ENCODE assay signal across 18 cellular contexts in the genomic region with DNA sequence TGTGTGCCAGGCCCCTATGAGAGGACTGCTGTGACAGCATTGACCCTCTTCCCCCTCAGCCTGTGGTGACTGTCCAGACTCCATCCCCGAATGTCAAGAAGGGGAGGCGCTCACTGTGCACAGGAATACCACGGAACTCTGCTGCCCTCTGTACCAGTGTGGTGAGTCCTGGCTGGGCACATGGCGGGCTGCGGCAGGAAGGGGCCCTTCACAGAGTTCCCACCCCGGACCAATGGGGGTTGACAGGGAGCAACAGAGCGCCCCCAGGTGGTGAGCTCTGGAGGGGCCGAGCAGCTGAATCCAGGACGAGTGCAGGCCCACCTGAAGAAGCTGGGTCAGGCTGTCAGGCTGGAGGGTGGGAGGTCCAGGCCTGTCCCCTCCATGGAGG.
"Had no signal": no experiment of that assay in that cellular context is flagged by ENCODE, and none has a peak within 500 bp of the region (broad histone marks: within the 10 kb centered on the region; RNA-seq: fewer than 3 reads in every experiment).

No MANE protein-coding gene starts in this region.

- DNase-seq: activated CD4-positive, alpha-beta T cell treated with anti-CD3 and anti-CD28 coated beads for 48 hours; activated CD8-positive, alpha-beta T cell treated with anti-CD3 and anti-CD28 coated beads, Interleukin-2, amount 10 ng/mL, durations not matched to agents 7 days and 5 days; activated naive CD8-positive, alpha-beta T cell treated with anti-CD3 and anti-CD28 coated beads for 36 hours; amygdala; central memory CD4-positive, alpha-beta T cell; effector CD8-positive, alpha-beta T cell; erythroblast; islet precursor cell; psoas muscle; stimulated activated naive CD8-positive, alpha-beta T cell treated with anti-CD3 and anti-CD28 coated beads, Interleukin-15, amount 100 ng/mL, for 72 hours; testis had no signal

- ATAC-seq: activated CD8-positive, alpha-beta T cell treated with anti-CD3 and anti-CD28 coated beads, Interleukin-2, amount 10 ng/mL, durations not matched to agents 7 days and 5 days; psoas muscle; sciatic nerve had no signal

- H3K4me3 Mint-ChIP-seq: activated CD8-positive, alpha-beta T cell treated with anti-CD3 and anti-CD28 coated beads, Interleukin-2, amount 10 ng/mL, durations not matched to agents 7 days and 5 days; activated naive CD8-positive, alpha-beta T cell treated with anti-CD3 and anti-CD28 coated beads for 36 hours; activated T-helper 1 cell treated with anti-CD3 and anti-CD28 coated beads, Interleukin-12 subunit alpha, Interleukin-12 subunit beta, Interleukin-2, Interleukin-4 antibody, amounts not matched to agents 30 ng/mL and 10 ng/mL and 1 ng/mL, durations not matched to agents 14 hours and 24 hours and 36 hours; brain; mesothelial cell of epicardium; stimulated activated naive CD8-positive, alpha-beta T cell treated with anti-CD3 and anti-CD28 coated beads, Interleukin-15, amount 100 ng/mL, for 72 hours; T-helper 1 cell treated with Interleukin-12 subunit alpha and Interleukin-12 subunit beta and Interleukin-4 antibody, amounts not matched to agents 30 μg/mL and 1 μg/mL, for 36 hours had no signal

- H3K9me3 Mint-ChIP-seq: activated naive CD8-positive, alpha-beta T cell treated with anti-CD3 and anti-CD28 coated beads for 36 hours; activated T-helper 1 cell treated with anti-CD3 and anti-CD28 coated beads, Interleukin-12 subunit alpha, Interleukin-12 subunit beta, Interleukin-2, Interleukin-4 antibody, amounts not matched to agents 30 ng/mL and 10 ng/mL and 1 ng/mL, durations not matched to agents 14 hours and 24 hours and 36 hours; brain; mesothelial cell of epicardium; stimulated activated naive CD8-positive, alpha-beta T cell treated with anti-CD3 and anti-CD28 coated beads, Interleukin-15, amount 100 ng/mL, for 72 hours; T-helper 1 cell treated with Interleukin-12 subunit alpha and Interleukin-12 subunit beta and Interleukin-4 antibody, amounts not matched to agents 30 μg/mL and 1 μg/mL, for 36 hours had no signal

- H3K36me3 ChIP-seq: upper lobe of left lung had no signal

- H3K27me3 Mint-ChIP-seq: stimulated activated naive CD8-positive, alpha-beta T cell treated with anti-CD3 and anti-CD28 coated beads, Interleukin-15, amount 100 ng/mL, for 72 hours had no signal

- H3K27ac ChIP-seq: psoas muscle, testis, upper lobe of left lung had no signal

- H3K36me3 Mint-ChIP-seq: activated naive CD8-positive, alpha-beta T cell treated with anti-CD3 and anti-CD28 coated beads for 36 hours; brain; mesothelial cell of epicardium had no signal

- H3K4me3 ChIP-seq: lung, psoas muscle, testis, upper lobe of left lung had no signal

- H3K27ac Mint-ChIP-seq: activated CD8-positive, alpha-beta T cell treated with anti-CD3 and anti-CD28 coated beads, Interleukin-2, amount 10 ng/mL, durations not matched to agents 7 days and 5 days; activated naive CD8-positive, alpha-beta T cell treated with anti-CD3 and anti-CD28 coated beads for 36 hours; activated T-helper 1 cell treated with anti-CD3 and anti-CD28 coated beads, Interleukin-12 subunit alpha, Interleukin-12 subunit beta, Interleukin-2, Interleukin-4 antibody, amounts not matched to agents 30 ng/mL and 10 ng/mL and 1 ng/mL, durations not matched to agents 14 hours and 24 hours and 36 hours; brain; mesothelial cell of epicardium; stimulated activated naive CD8-positive, alpha-beta T cell treated with anti-CD3 and anti-CD28 coated beads, Interleukin-15, amount 100 ng/mL, for 72 hours; T-helper 1 cell treated with Interleukin-12 subunit alpha and Interleukin-12 subunit beta and Interleukin-4 antibody, amounts not matched to agents 30 μg/mL and 1 μg/mL, for 36 hours had no signal

- H3K4me1 Mint-ChIP-seq: activated naive CD8-positive, alpha-beta T cell treated with anti-CD3 and anti-CD28 coated beads for 36 hours; brain; mesothelial cell of epicardium; stimulated activated naive CD8-positive, alpha-beta T cell treated with anti-CD3 and anti-CD28 coated beads, Interleukin-15, amount 100 ng/mL, for 72 hours had no signal

- H3K4me1 ChIP-seq: testis, upper lobe of left lung had no signal

- H3K9me3 ChIP-seq: psoas muscle, testis, upper lobe of left lung had no signal

- H3K27me3 ChIP-seq: testis, upper lobe of left lung had no signal
